In genomic region chr3:31941230-31941632, GRCh38 we compare ENCODE assay signal across 13 cellular contexts. TPM values are rescaled to one million over a fixed set of nuclear protein-coding genes. Genes with fewer than 3 reads are reported as not detected.
DNase-seq lines count a peak whose midpoint lies in the region; ATAC-seq and TF ChIP-seq lines count a peak whose summit lies in the region.
"Had no signal": no experiment of that assay in that cellular context is flagged by ENCODE, and none has a peak within 500 bp of the region (broad histone marks: within the 10 kb centered on the region; RNA-seq: fewer than 3 reads in every experiment).

No MANE protein-coding gene starts in this region.

- no peaks in the 10 kb centered on the region for H3K36me3 Mint-ChIP-seq in Calu3 (ENCODE audit: insufficient read depth, unreplicated experiment)
- H3K36me3 Mint-ChIP-seq: activated CD4-positive, alpha-beta memory T cell treated with anti-CD3 and anti-CD28 coated beads for 36 hours had no signal

- no peaks in the 10 kb centered on the region for H3K4me1 ChIP-seq in psoas muscle

- 53 to 55% (median 55%) methylated on average over 3 of the region's 3 CpGs for WGBS in psoas muscle, 3 donors

- H3K27me3 ChIP-seq in brain microvascular endothelial cell (replicated peaks) (no peaks in the 10 kb centered on the region), psoas muscle (ENCODE audit: insufficient read depth in 3 of 3, low read length in 2 of 3) (peaks cover 0 to 2% (median 0%) of the 10 kb centered on the region in 3 donors)

- no peaks in the 10 kb centered on the region for H3K9me3 ChIP-seq in psoas muscle
- H3K9me3 ChIP-seq: thoracic aorta had no signal

- no TSS peak for BruUV-seq in Calu3 (replicated peaks; lab: Mats Ljungman, UMichigan)

- TF ChIP-seq CTCF in astrocyte of the spinal cord (IDR thresholded peaks at IDR 0.05; ENCODE audit: low read depth, low read length) (no peak), brain microvascular endothelial cell (IDR thresholded peaks at IDR 0.05; ENCODE audit: low read depth, low read length, missing control alignments) (no peak), psoas muscle (IDR thresholded peaks at IDR 0.05) (no peak), Calu3 (IDR thresholded peaks at IDR 0.05; ENCODE audit: unreplicated experiment) (no peak)

- no peak for ATAC-seq in psoas muscle
- ATAC-seq in HG03520 (IDR thresholded peaks at IDR 0.05; ENCODE audit: unreplicated experiment): no peak

- no peaks in the 10 kb centered on the region for H3K36me3 ChIP-seq in brain microvascular endothelial cell (replicated peaks)
- no peaks in the 10 kb centered on the region for H3K36me3 ChIP-seq in psoas muscle (ENCODE audit: insufficient read depth in 1 of 2, low read depth in 1 of 2)
- H3K36me3 ChIP-seq: thoracic aorta had no signal

- intact Hi-C loops in psoas muscle (cut with DNase I): no loop called here
- intact Hi-C loops in Calu3 (cut with micrococcal nuclease; ENCODE audit: unreplicated experiment): no loop called here

- CTCF ChIA-PET in Calu3 (lab: Charles Lee): interaction anchor here (0.5 to 1.1 kb wide), 2 partner anchors 42 to 127 kb away, joined by 3 read pairs; no protein-coding TSS in a partner anchor

- H3K4me1 Mint-ChIP-seq in Calu3 (ENCODE audit: low read depth, unreplicated experiment): peaks cover 6% of the 10 kb centered on the region

- no peaks in the 10 kb centered on the region for H3K27me3 Mint-ChIP-seq in Calu3 (ENCODE audit: unreplicated experiment)

- H3K27ac ChIP-seq in brain microvascular endothelial cell: no peak overlapping the region
- no peak overlapping the region for H3K27ac ChIP-seq in psoas muscle
- H3K27ac ChIP-seq: thoracic aorta had no signal

- no peaks in the 10 kb centered on the region for H3K9me3 Mint-ChIP-seq in Calu3 (ENCODE audit: low read depth, unreplicated experiment)

- in situ Hi-C loops in astrocyte of the spinal cord (cut with HindIII; ENCODE audit: low sequenced_read_pairs): no loop called here
- in situ Hi-C loops in brain microvascular endothelial cell (cut with HindIII; ENCODE audit: low pct_ligation_motif_present, low sequenced_read_pairs): no loop called here

- DNase-seq in D341Med (ENCODE audit: low spot score) (peak; percentile 78), NCI-H1105 treated with DMSO at 0.1 percent for 48 hours (lab: John Stamatoyannopoulos, UW) (peak; percentile 63), astrocyte of the spinal cord (ENCODE audit: low read depth, low spot score) (peak; percentile 37), lung microvascular endothelial cell (ENCODE audit: low read depth in 2 of 2) (peak; percentile 35 to 70), brain microvascular endothelial cell (no peak), psoas muscle (no peak), Calu3 (no peak)
- DNase-seq: activated CD4-positive, alpha-beta memory T cell treated with anti-CD3 and anti-CD28 coated beads for 36 hours; NCI-H187 treated with DMSO at 0.1 percent for 48 hours; stimulated activated CD4-positive, alpha-beta T cell treated with anti-CD3 and anti-CD28 coated beads, Interleukin-4, amount 100 ng/mL, for 24 hours; SW 1271 had no signal

- no peak overlapping the region for H3K4me3 Mint-ChIP-seq in Calu3 (ENCODE audit: low read depth, unreplicated experiment)
- H3K4me3 Mint-ChIP-seq: activated CD4-positive, alpha-beta memory T cell treated with anti-CD3 and anti-CD28 coated beads for 36 hours had no signal

- H3K27ac Mint-ChIP-seq in Calu3 (ENCODE audit: unreplicated experiment): no peak overlapping the region
- H3K27ac Mint-ChIP-seq: activated CD4-positive, alpha-beta memory T cell treated with anti-CD3 and anti-CD28 coated beads for 36 hours had no signal

- H3K4me3 ChIP-seq in astrocyte of the spinal cord (ENCODE audit: low read depth, low read length): no peak overlapping the region
- no peak overlapping the region for H3K4me3 ChIP-seq in brain microvascular endothelial cell (ENCODE audit: low read depth, low read length)
- no peak overlapping the region for H3K4me3 ChIP-seq in psoas muscle
- H3K4me3 ChIP-seq: thoracic aorta had no signal

RNA-seq across cellular contexts. Expression of gene OSBPL10, which starts 39.8 kb away (rescaled TPM):
- total RNA-seq in lung microvascular endothelial cell (6.3 and 8.9 TPM in 2 replicates), psoas muscle (1 to 10 TPM; 2.3 to 4.6 (median 3.2) TPM), Calu3 (2022) (53.3 and 74.7 TPM in 2 replicates)
- polyA plus RNA-seq in psoas muscle: 1 to 10 TPM in 2 of 3 donors, under 1 TPM in 1; 0.75 to 1.2 (median 1.1) TPM

RNA-seq across cellular contexts. Expression of gene ZNF860, which starts 40.3 kb away (rescaled TPM):
- total RNA-seq in lung microvascular endothelial cell (0.40 and 1.1 TPM in 2 replicates), psoas muscle (not detected), Calu3 (2022) (7.5 and 11.8 TPM in 2 replicates)
- under 1 TPM; 0.01 to 0.08 (median 0.05) TPM for polyA plus RNA-seq in psoas muscle

Comparison
In these comparisons a context has a peak if more than half of its experiments do, and no peak if none do; other contexts are left out.
1. DNase-seq: peak in D341Med (single experiment), NCI-H1105 treated with DMSO at 0.1 percent for 48 hours (single experiment), astrocyte of the spinal cord (single experiment) and lung microvascular endothelial cell (2 of 2); none in brain microvascular endothelial cell (single experiment), psoas muscle (0 of 2) and Calu3 (single experiment).